8 cellular contexts compared by ENCODE assay signal in genomic region chr10:102245932-102246251, GRCh38. TPM values are rescaled to one million over a fixed set of nuclear protein-coding genes. Genes with fewer than 3 reads are reported as not detected.
DNase-seq lines count a peak whose midpoint lies in the region; ATAC-seq and TF ChIP-seq lines count a peak whose summit lies in the region.

No MANE protein-coding gene starts in this region.

- peak overlapping the region; percentile 84 for H3K27ac ChIP-seq in VCaP
- peak overlapping the region; percentile 44 for H3K27ac ChIP-seq in foreskin keratinocyte

- peaks cover 15% of the 10 kb centered on the region for H3K4me1 ChIP-seq in foreskin keratinocyte

- no peak for TF ChIP-seq CTCF in VCaP (conservative IDR thresholded peaks at IDR 0.05)
- no peak for TF ChIP-seq CTCF in foreskin keratinocyte (conservative IDR thresholded peaks at IDR 0.05)

- H3K27me3 ChIP-seq in foreskin keratinocyte: peaks cover 5% of the 10 kb centered on the region

- DNase-seq in foreskin keratinocyte (no peak), skeletal muscle cell (ENCODE audit: low read depth) (no peak), NCI-H446 treated with DMSO at 0.1 percent for 48 hours (lab: John Stamatoyannopoulos, UW) (no peak), GM03348 (ENCODE audit: low spot score) (no peak), AML-193 (lab: John Stamatoyannopoulos, UW) (no peak), DMS53 treated with DMSO at 0.1 percent for 48 hours (lab: John Stamatoyannopoulos, UW; ENCODE audit: unreplicated experiment) (no peak)

- H3K4me3 ChIP-seq in skeletal muscle cell (ENCODE audit: low read depth, low read length): peak overlapping the region; percentile 91

- ATAC-seq in GM21737 (IDR thresholded peaks at IDR 0.05; ENCODE audit: unreplicated experiment): peak; percentile 0
- no peak for ATAC-seq in foreskin keratinocyte

RNA-seq across cellular contexts. Expression of gene GBF1, which starts 0.6 kb away (rescaled TPM):
- 39.9 and 44.2 TPM in 2 replicates for total RNA-seq in foreskin keratinocyte
- 15.0 and 15.4 TPM in 2 replicates for polyA plus RNA-seq in foreskin keratinocyte

RNA-seq across cellular contexts. Expression of gene PITX3, which starts 4.6 kb away (rescaled TPM):
- not detected in 2 replicates for total RNA-seq in foreskin keratinocyte
- 0.03 TPM in 1 of 2 replicates, not detected in the other for polyA plus RNA-seq in foreskin keratinocyte

RNA-seq across cellular contexts. Expression of gene ELOVL3, which starts 19.8 kb away (rescaled TPM):
- total RNA-seq in foreskin keratinocyte: 0.21 and 0.31 TPM in 2 replicates
- polyA plus RNA-seq in foreskin keratinocyte: 0.28 and 0.31 TPM in 2 replicates
